In the genomic region with DNA sequence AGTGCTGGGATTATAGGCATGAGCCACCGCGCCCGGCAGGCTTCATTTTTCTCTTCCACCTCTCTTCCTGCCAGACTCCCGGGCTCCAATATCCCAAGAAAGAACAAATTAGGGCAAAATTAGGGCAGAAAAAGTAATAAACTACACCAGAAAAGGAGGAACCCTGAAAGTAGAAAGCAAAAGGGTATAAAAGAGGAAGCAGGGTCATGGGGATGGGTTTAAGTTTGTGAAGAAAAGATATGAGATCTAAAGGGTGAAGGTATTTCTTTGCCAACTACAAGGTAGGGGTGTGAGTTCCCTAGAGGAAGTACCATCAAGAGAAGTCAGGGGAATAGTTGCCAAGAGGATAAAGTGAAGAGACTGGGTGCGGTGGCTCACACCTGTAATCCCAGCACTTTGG, we compare ENCODE assay signal across 1 cellular context.
TF ChIP-seq lines count a peak whose summit lies in the region.

No MANE protein-coding gene starts in this region.

TF ChIP-seq in GM12878, 131 proteins besides CTCF, POLR2A, EP300 and RAD21:
- TF ChIP-seq, protein P1, sequence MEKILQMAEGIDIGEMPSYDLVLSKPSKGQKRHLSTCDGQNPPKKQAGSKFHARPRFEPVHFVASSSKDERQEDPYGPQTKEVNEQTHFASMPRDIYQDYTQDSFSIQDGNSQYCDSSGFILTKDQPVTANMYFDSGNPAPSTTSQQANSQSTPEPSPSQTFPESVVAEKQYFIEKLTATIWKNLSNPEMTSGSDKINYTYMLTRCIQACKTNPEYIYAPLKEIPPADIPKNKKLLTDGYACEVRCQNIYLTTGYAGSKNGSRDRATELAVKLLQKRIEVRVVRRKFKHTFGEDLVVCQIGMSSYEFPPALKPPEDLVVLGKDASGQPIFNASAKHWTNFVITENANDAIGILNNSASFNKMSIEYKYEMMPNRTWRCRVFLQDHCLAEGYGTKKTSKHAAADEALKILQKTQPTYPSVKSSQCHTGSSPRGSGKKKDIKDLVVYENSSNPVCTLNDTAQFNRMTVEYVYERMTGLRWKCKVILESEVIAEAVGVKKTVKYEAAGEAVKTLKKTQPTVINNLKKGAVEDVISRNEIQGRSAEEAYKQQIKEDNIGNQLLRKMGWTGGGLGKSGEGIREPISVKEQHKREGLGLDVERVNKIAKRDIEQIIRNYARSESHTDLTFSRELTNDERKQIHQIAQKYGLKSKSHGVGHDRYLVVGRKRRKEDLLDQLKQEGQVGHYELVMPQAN (conservative IDR thresholded peaks at IDR 0.05): no peak
- TF ChIP-seq CEBPB (IDR thresholded peaks at IDR 0.05; ENCODE audit: borderline replicate concordance in 1 of 2, low read depth in 2 of 2, low read length in 2 of 2) (no peak), YY1 (IDR thresholded peaks at IDR 0.05; ENCODE audit: low read depth, low read length) (no peak), TARDBP (IDR thresholded peaks at IDR 0.05; ENCODE audit: borderline replicate concordance) (no peak), SUZ12 (IDR thresholded peaks at IDR 0.05; ENCODE audit: unreplicated experiment) (no peak), PAX8 (IDR thresholded peaks at IDR 0.05) (no peak), SPI1 (IDR thresholded peaks at IDR 0.05; ENCODE audit: borderline replicate concordance, insufficient read depth, low read depth, low read length) (peak; percentile 56; the same call in 1 of the 2 replicates), RFX5 (IDR thresholded peaks at IDR 0.05; ENCODE audit: low read depth, low read length) (no peak), GABPA (IDR thresholded peaks at IDR 0.05; ENCODE audit: low read depth) (no peak)
